Comparison of ENCODE assay signal across 9 cellular contexts in genomic region chr7:95608344-95609173, GRCh38. TPM values are rescaled to one million over a fixed set of nuclear protein-coding genes. Genes with fewer than 3 reads are reported as not detected.
DNase-seq lines count a peak whose midpoint lies in the region; ATAC-seq, FAIRE-seq and TF ChIP-seq lines count a peak whose summit lies in the region.
"Had no signal": no experiment of that assay in that cellular context is flagged by ENCODE, and none has a peak within 500 bp of the region (broad histone marks: within the 10 kb centered on the region; RNA-seq: fewer than 3 reads in every experiment).

No MANE protein-coding gene starts in this region.

- ATAC-seq in naive B cell (ENCODE audit: low read depth in 2 of 2), result peak; percentile 85 to 87

- TF ChIP-seq CTCF in fibroblast of pulmonary artery (IDR thresholded peaks at IDR 0.05; ENCODE audit: low read length, missing control alignments), result no peak

- H3K36me3 Mint-ChIP-seq in naive B cell, result peaks cover 0 to 5% of the 10 kb centered on the region in 2 donors

- H3K4me1 Mint-ChIP-seq in naive B cell, result peaks cover 48 to 61% (median 56%) of the 10 kb centered on the region in 3 donors

- H3K9me3 ChIP-seq in HAP-1, result no peaks in the 10 kb centered on the region; the same call in 1 of the 2 replicates

- H3K4me3 ChIP-seq in HAP-1 (no peak overlapping the region), fibroblast of pulmonary artery (replicated peaks; ENCODE audit: low read depth, low read length) (peak overlapping the region; percentile 4)

- peak; percentile 92 for FAIRE-seq in GM12892 (lab: Jason Lieb, UNC)

- DNase-seq in GM12892 (ENCODE audit: insufficient read length) (no peak), HAP-1 (ENCODE audit: low spot score in 2 of 2) (peak; percentile 74 to 82), LHCN-M2 (ENCODE audit: low read depth) (peak; percentile 98), T1000 (lab: John Stamatoyannopoulos, UW) (peak; percentile 66), fibroblast of pulmonary artery (ENCODE audit: low read depth) (peak; percentile 99), naive B cell (peak; percentile 77), NCI-H2107 treated with DMSO at 0.1 percent for 48 hours (lab: John Stamatoyannopoulos, UW; ENCODE audit: unreplicated experiment) (no peak)
- DNase-seq in activated naive CD4-positive, alpha-beta T cell treated with Interleukin-2 at 50 U/mL for 16 hours, result no peak

- no peaks in the 10 kb centered on the region for H3K27me3 ChIP-seq in HAP-1 (ENCODE audit: low read depth)

- H3K36me3 ChIP-seq in HAP-1 (replicated peaks), result no peaks in the 10 kb centered on the region

- H3K9me3 Mint-ChIP-seq in naive B cell, result peaks cover 0 to 14% (median 5%) of the 10 kb centered on the region in 7 donors

- H3K4me1 ChIP-seq in HAP-1, result peaks cover 21% of the 10 kb centered on the region

- H3K27me3 Mint-ChIP-seq in naive B cell, result no peaks in the 10 kb centered on the region

- in situ Hi-C loops in HAP-1 (cut with MboI; ENCODE audit: low sequenced_read_pairs), result no loop called here

- peak overlapping the region in 5 of 6 donors; percentile 67 to 94 (median 91) for H3K27ac Mint-ChIP-seq in naive B cell

- peak overlapping the region; percentile 77 to 94 (median 86) for H3K4me3 Mint-ChIP-seq in naive B cell

- no peak for TF ChIP-seq POLR2A in GM12892 (IDR thresholded peaks at IDR 0.05; ENCODE audit: low read depth, low read length)

RNA-seq across cellular contexts. Expression of gene PDK4, which starts 12.2 kb away (rescaled TPM):
- polyA plus RNA-seq in GM12892 (2012; ENCODE audit: missing spikeins), result not detected
- total RNA-seq in LHCN-M2 (2014; rRNA removed), result 0.45 and 0.46 TPM in 2 replicates
- 0.09 TPM for polyA plus RNA-seq in LHCN-M2 (2012)
- polyA plus RNA-seq in naive B cell (ENCODE audit: low read depth in 6 of 6), result 10 to 100 TPM in 1 of 6 donors, 1 to 10 TPM in 5; 1.3 to 32.4 (median 2.5) TPM
- polyA plus RNA-seq: neural cell had no signal

Comparison
In these comparisons a context has a peak if more than half of its experiments do, and no peak if none do; other contexts are left out.
1. DNase-seq: peak in HAP-1 (2 of 2), LHCN-M2 (single experiment), T1000 (single experiment), fibroblast of pulmonary artery (single experiment) and naive B cell (single experiment); none in GM12892 (single experiment), activated naive CD4-positive, alpha-beta T cell treated with Interleukin-2 at 50 U/mL for 16 hours (single experiment) and NCI-H2107 treated with DMSO at 0.1 percent for 48 hours (single experiment).